17 cellular contexts compared by ENCODE assay signal in genomic region chr6:74870403-74870802, GRCh38.
DNase-seq lines count a peak whose midpoint lies in the region; ATAC-seq, FAIRE-seq and TF ChIP-seq lines count a peak whose summit lies in the region.
"Had no signal": no experiment of that assay in that cellular context is flagged by ENCODE, and none has a peak within 500 bp of the region (broad histone marks: within the 10 kb centered on the region; RNA-seq: fewer than 3 reads in every experiment).

No MANE protein-coding gene starts in this region.

- no TSS peak for BruUV-seq in HepG2 (replicated peaks; lab: Mats Ljungman, UMichigan)

- no peaks in the 10 kb centered on the region for H3K79me2 ChIP-seq in HepG2 (ENCODE audit: insufficient read depth, low read length)

- H3K27me3 ChIP-seq in HepG2 (ENCODE audit: control insufficient read depth in 1 of 2, insufficient read depth in 2 of 2, low read length in 2 of 2) = no peaks in the 10 kb centered on the region
- H3K27me3 ChIP-seq in right lobe of liver = no peaks in the 10 kb centered on the region
- H3K27me3 ChIP-seq: body of pancreas, esophagus squamous epithelium had no signal

- TF ChIP-seq POLR2A in HepG2 (IDR thresholded peaks at IDR 0.05; ENCODE audit: insufficient read depth in 1 of 2, low read depth in 2 of 2, low read length in 2 of 2) (no peak), right lobe of liver (IDR thresholded peaks at IDR 0.05) (no peak)

- in situ Hi-C loops in HepG2 (cut with HindIII; ENCODE audit: extremely low pct_ligation_motif_present, low pct_unique_long_range_greater_than_20kb) = no loop called here

- H3K4me1 ChIP-seq in HepG2 (ENCODE audit: insufficient read depth, low read length) = peaks cover 11% of the 10 kb centered on the region
- no peaks in the 10 kb centered on the region for H3K4me1 ChIP-seq in right lobe of liver
- H3K4me1 ChIP-seq: body of pancreas had no signal

- no peaks in the 10 kb centered on the region for H3K36me3 Mint-ChIP-seq in type B pancreatic cell
- H3K36me3 Mint-ChIP-seq in activated T-helper 2 cell treated with anti-CD3 and anti-CD28 coated beads, Interferon-gamma antibody, Interleukin-2, Interleukin-4, amounts not matched to agents 10 μg/mL and 5 μg/mL and 100 μg/mL, durations not matched to agents 14 hours and 24 hours and 36 hours (ENCODE audit: low read depth) = no peaks in the 10 kb centered on the region

- H3K9me3 ChIP-seq in HepG2 (ENCODE audit: low read length) (no peaks in the 10 kb centered on the region), right lobe of liver (no peaks in the 10 kb centered on the region)
- H3K9me3 ChIP-seq: esophagus squamous epithelium had no signal

- no peak for TF ChIP-seq CTCF in HepG2 (CRISPR knock-in tag; IDR thresholded peaks at IDR 0.05)
- no peak for TF ChIP-seq CTCF in right lobe of liver (IDR thresholded peaks at IDR 0.05)
- TF ChIP-seq CTCF in fibroblast of mammary gland (conservative IDR thresholded peaks at IDR 0.05; ENCODE audit: control insufficient read depth, insufficient read depth, low read depth, low read length) = peak; percentile 19
- TF ChIP-seq CTCF in type B pancreatic cell (conservative IDR thresholded peaks at IDR 0.05) = peak; percentile 52

- H3K27ac Mint-ChIP-seq in type B pancreatic cell = no peak overlapping the region
- H3K27ac Mint-ChIP-seq in activated T-helper 2 cell treated with anti-CD3 and anti-CD28 coated beads, Interferon-gamma antibody, Interleukin-2, Interleukin-4, amounts not matched to agents 10 μg/mL and 5 μg/mL and 100 μg/mL, durations not matched to agents 14 hours and 24 hours and 36 hours = no peak overlapping the region
- H3K27ac Mint-ChIP-seq: naive thymus-derived CD4-positive, alpha-beta T cell had no signal

- no peaks in the 10 kb centered on the region for H3K36me3 ChIP-seq in HepG2 (replicated peaks in 1 of 2; ENCODE audit: control insufficient read depth in 1 of 2, insufficient read depth in 2 of 2, low read length in 2 of 2)
- H3K36me3 ChIP-seq in right lobe of liver = no peaks in the 10 kb centered on the region
- H3K36me3 ChIP-seq: esophagus squamous epithelium had no signal

- H2AFZ ChIP-seq in HepG2 (ENCODE audit: low read length) = no peak overlapping the region

- peak; percentile 69 for DNase-seq in HepG2 (ENCODE audit: low spot score)
- no peak for DNase-seq in right lobe of liver
- DNase-seq in M059J (ENCODE audit: low read depth) = peak; percentile 39
- DNase-seq in fibroblast of mammary gland (ENCODE audit: low read depth) = peak; percentile 18
- DNase-seq in type B pancreatic cell (ENCODE audit: extremely low spot score, unreplicated experiment) = no peak
- DNase-seq in GM03348 (ENCODE audit: low spot score) = no peak
- DNase-seq in activated T-helper 2 cell treated with anti-CD3 and anti-CD28 coated beads, Interferon-gamma antibody, Interleukin-2, Interleukin-4, amounts not matched to agents 10 μg/mL and 5 μg/mL and 100 μg/mL, durations not matched to agents 14 hours and 24 hours and 36 hours (ENCODE audit: low spot score) = no peak
- no peak for DNase-seq in mucosa of gallbladder (ENCODE audit: low spot score)
- DNase-seq: activated CD4-positive, CD25-positive, alpha-beta regulatory T cell; body of pancreas; DND-41; esophagus squamous epithelium; naive thymus-derived CD4-positive, alpha-beta T cell; NCI-H1417 treated with DMSO at 0.1 percent for 48 hours had no signal

- intact Hi-C loops in HepG2 (cut with micrococcal nuclease; ENCODE audit: unreplicated experiment) (no loop called here), right lobe of liver (cut with DNase I) (no loop called here)
- intact Hi-C loops in activated T-helper 2 cell treated with anti-CD3 and anti-CD28 coated beads, Interferon-gamma antibody, Interleukin-2, Interleukin-4, amounts not matched to agents 10 μg/mL and 5 μg/mL and 100 μg/mL, durations not matched to agents 14 hours and 24 hours and 36 hours (cut with micrococcal nuclease) = no loop called here

- WGBS in HepG2 (ENCODE audit: low lambda C conversion rate) = 0% methylated on average over 2 of the region's 2 CpGs
- WGBS in right lobe of liver (ENCODE audit: insufficient coverage, low coverage, low lambda C conversion rate, missing lambda C conversion rate) = 9% methylated on average over 2 of the region's 2 CpGs

- H3K27me3 Mint-ChIP-seq in type B pancreatic cell = peaks cover 24% of the 10 kb centered on the region
- H3K27me3 Mint-ChIP-seq in activated T-helper 2 cell treated with anti-CD3 and anti-CD28 coated beads, Interferon-gamma antibody, Interleukin-2, Interleukin-4, amounts not matched to agents 10 μg/mL and 5 μg/mL and 100 μg/mL, durations not matched to agents 14 hours and 24 hours and 36 hours (ENCODE audit: low read depth) = no peaks in the 10 kb centered on the region
- H3K27me3 Mint-ChIP-seq: naive thymus-derived CD4-positive, alpha-beta T cell had no signal

- H3K27ac ChIP-seq in HepG2 (ENCODE audit: extremely low read length, insufficient read depth, low read length) (no peak overlapping the region), right lobe of liver (no peak overlapping the region)
- H3K27ac ChIP-seq: body of pancreas, esophagus squamous epithelium, SK-N-MC had no signal

- no peak overlapping the region for H3K9ac ChIP-seq in HepG2 (ENCODE audit: insufficient read depth, low read depth, low read length)

- ATAC-seq in HepG2 (peak; percentile 98), right lobe of liver (no peak)
- ATAC-seq: body of pancreas; naive thymus-derived CD4-positive, alpha-beta T cell had no signal

- peak; percentile 23 for FAIRE-seq in HepG2 (lab: Jason Lieb, UNC)
- FAIRE-seq: keratinocyte, urothelium cell line had no signal

- H3K4me1 Mint-ChIP-seq in type B pancreatic cell (ENCODE audit: unreplicated experiment) = peaks cover 11% of the 10 kb centered on the region
- no peaks in the 10 kb centered on the region for H3K4me1 Mint-ChIP-seq in activated T-helper 2 cell treated with anti-CD3 and anti-CD28 coated beads, Interferon-gamma antibody, Interleukin-2, Interleukin-4, amounts not matched to agents 10 μg/mL and 5 μg/mL and 100 μg/mL, durations not matched to agents 14 hours and 24 hours and 36 hours (ENCODE audit: low read depth)
- H3K4me1 Mint-ChIP-seq: naive thymus-derived CD4-positive, alpha-beta T cell had no signal

- H3K9me3 Mint-ChIP-seq in type B pancreatic cell = no peaks in the 10 kb centered on the region
- no peaks in the 10 kb centered on the region for H3K9me3 Mint-ChIP-seq in activated T-helper 2 cell treated with anti-CD3 and anti-CD28 coated beads, Interferon-gamma antibody, Interleukin-2, Interleukin-4, amounts not matched to agents 10 μg/mL and 5 μg/mL and 100 μg/mL, durations not matched to agents 14 hours and 24 hours and 36 hours

- H3K4me3 ChIP-seq in HepG2 (replicated peaks in 1 of 3; ENCODE audit: insufficient read depth in 1 of 3, low read depth in 2 of 3, low read length in 3 of 3) (no peak overlapping the region), right lobe of liver (no peak overlapping the region), fibroblast of mammary gland (ENCODE audit: control insufficient read depth, low read depth, low read length) (no peak overlapping the region)
- H3K4me3 ChIP-seq: body of pancreas, esophagus squamous epithelium, SK-N-MC had no signal

- peak overlapping the region; percentile 36; the same call in 1 of the 2 replicates for H3K4me2 ChIP-seq in HepG2 (ENCODE audit: low read depth, low read length)

- CTCF ChIA-PET in HepG2 (lab: Yijun Ruan, JAX; ENCODE audit: low intra/inter-chr PET ratio, low total read pairs) = no interaction called here

- H3K4me3 Mint-ChIP-seq in type B pancreatic cell = no peak overlapping the region
- H3K4me3 Mint-ChIP-seq in activated T-helper 2 cell treated with anti-CD3 and anti-CD28 coated beads, Interferon-gamma antibody, Interleukin-2, Interleukin-4, amounts not matched to agents 10 μg/mL and 5 μg/mL and 100 μg/mL, durations not matched to agents 14 hours and 24 hours and 36 hours (ENCODE audit: low read depth) = no peak overlapping the region
- H3K4me3 Mint-ChIP-seq: naive thymus-derived CD4-positive, alpha-beta T cell had no signal

- no peak for TF ChIP-seq RAD21 in HepG2 (CRISPR knock-in tag; IDR thresholded peaks at IDR 0.05)

- no peaks in the 10 kb centered on the region for H4K20me1 ChIP-seq in HepG2 (ENCODE audit: insufficient read depth, low read length)

- POLR2A ChIA-PET in HepG2 (lab: Yijun Ruan, JAX) = no interaction called here

- no peak for TF ChIP-seq EP300 in HepG2 (IDR thresholded peaks at IDR 0.05; ENCODE audit: low read depth in 2 of 2, low read length in 2 of 2)
- TF ChIP-seq EP300 in HepG2 (CRISPR knock-in tag; IDR thresholded peaks at IDR 0.05; ENCODE audit: borderline replicate concordance) = no peak

TF ChIP-seq in HepG2, 621 proteins besides CTCF, POLR2A, EP300 and RAD21 (continues in another document):
- TF ChIP-seq FUBP1 (CRISPR knock-in tag; IDR thresholded peaks at IDR 0.05; ENCODE audit: borderline replicate concordance) (no peak), ELF3 (CRISPR knock-in tag; IDR thresholded peaks at IDR 0.05) (peak; percentile 53; the same call in 1 of the 2 replicates), ZNF672 (CRISPR knock-in tag; IDR thresholded peaks at IDR 0.05) (no peak), FOXM1 (CRISPR knock-in tag; IDR thresholded peaks at IDR 0.05) (no peak)
- TF ChIP-seq, protein P1, sequence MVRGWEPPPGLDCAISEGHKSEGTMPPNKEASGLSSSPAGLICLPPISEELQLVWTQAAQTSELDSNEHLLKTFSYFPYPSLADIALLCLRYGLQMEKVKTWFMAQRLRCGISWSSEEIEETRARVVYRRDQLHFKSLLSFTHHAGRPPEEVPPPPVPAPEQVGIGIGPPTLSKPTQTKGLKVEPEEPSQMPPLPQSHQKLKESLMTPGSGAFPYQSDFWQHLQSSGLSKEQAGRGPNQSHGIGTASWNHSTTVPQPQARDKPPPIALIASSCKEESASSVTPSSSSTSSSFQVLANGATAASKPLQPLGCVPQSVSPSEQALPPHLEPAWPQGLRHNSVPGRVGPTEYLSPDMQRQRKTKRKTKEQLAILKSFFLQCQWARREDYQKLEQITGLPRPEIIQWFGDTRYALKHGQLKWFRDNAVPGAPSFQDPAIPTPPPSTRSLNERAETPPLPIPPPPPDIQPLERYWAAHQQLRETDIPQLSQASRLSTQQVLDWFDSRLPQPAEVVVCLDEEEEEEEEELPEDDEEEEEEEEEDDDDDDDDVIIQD (CRISPR knock-in tag; IDR thresholded peaks at IDR 0.05; ENCODE audit: low read depth) = peak; percentile 33; the same call in 1 of the 2 replicates

Comparison
In these comparisons a context has a peak if more than half of its experiments do, and no peak if none do; other contexts are left out.
1. DNase-seq: peak in HepG2 (single experiment), M059J (single experiment) and fibroblast of mammary gland (single experiment); none in right lobe of liver (0 of 3), type B pancreatic cell (single experiment), GM03348 (single experiment), activated T-helper 2 cell treated with anti-CD3 and anti-CD28 coated beads, Interferon-gamma antibody, Interleukin-2, Interleukin-4, amounts not matched to agents 10 μg/mL and 5 μg/mL and 100 μg/mL, durations not matched to agents 14 hours and 24 hours and 36 hours (single experiment) and mucosa of gallbladder (single experiment).
2. CTCF ChIP-seq: peak in fibroblast of mammary gland (single experiment) and type B pancreatic cell (single experiment); none in HepG2 (single experiment) and right lobe of liver (0 of 4).